ENCODE assay signal across 1 cellular context in the genomic region with DNA sequence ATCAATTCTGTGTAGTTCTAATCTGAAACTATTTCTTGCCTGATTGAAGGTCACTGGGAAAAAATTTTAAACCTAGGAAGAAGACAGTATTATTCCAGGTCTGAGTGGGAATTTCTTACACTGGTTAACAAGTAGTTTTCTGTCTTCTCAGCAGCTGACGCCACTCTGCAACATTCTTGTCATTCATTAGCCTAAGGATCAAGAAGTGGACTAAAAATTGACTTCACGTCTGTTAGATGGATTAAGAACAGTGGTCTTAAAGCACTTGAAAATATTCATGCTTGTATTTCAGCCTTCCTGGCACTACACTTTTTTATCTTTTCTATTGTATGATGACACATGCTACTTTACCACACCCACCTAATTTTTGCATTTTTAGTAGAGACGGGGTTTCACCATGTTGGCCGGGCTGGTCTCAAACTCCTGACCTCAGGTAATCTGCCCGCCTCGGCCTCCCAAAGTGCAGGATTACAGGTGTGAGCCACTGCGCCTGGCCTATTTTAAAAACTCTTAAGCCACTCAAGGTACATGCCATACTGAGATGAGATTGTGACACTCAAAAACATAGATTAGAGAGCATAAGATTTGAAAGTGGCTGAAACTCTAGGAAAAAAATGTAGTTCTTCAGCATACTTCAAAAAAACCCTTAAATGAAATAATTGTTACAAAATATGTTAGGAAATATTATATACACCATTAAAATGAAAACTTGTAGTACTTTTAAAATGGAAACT.
TF ChIP-seq lines count a peak whose summit lies in the region.

No MANE protein-coding gene starts in this region.

TF ChIP-seq in GM12878, 131 proteins besides CTCF, POLR2A, EP300 and RAD21:
- TF ChIP-seq ZNF592 (IDR thresholded peaks at IDR 0.05) = no peak
- no peak for TF ChIP-seq IRF4 (IDR thresholded peaks at IDR 0.05; ENCODE audit: low read depth, low read length)
- no peak for TF ChIP-seq GABPA (IDR thresholded peaks at IDR 0.05; ENCODE audit: low read depth)
- no peak for TF ChIP-seq HCFC1 (IDR thresholded peaks at IDR 0.05; ENCODE audit: low read length)
- no peak for TF ChIP-seq ETV6 (conservative IDR thresholded peaks at IDR 0.05 in 1 of 2, IDR thresholded peaks at IDR 0.05 in 1 of 2; ENCODE audit: borderline replicate concordance in 1 of 2, low read depth in 1 of 2)
- TF ChIP-seq POLR2AphosphoS5 (IDR thresholded peaks at IDR 0.05; ENCODE audit: low read length) = no peak
